9 cellular contexts compared by ENCODE assay signal in the genomic region with DNA sequence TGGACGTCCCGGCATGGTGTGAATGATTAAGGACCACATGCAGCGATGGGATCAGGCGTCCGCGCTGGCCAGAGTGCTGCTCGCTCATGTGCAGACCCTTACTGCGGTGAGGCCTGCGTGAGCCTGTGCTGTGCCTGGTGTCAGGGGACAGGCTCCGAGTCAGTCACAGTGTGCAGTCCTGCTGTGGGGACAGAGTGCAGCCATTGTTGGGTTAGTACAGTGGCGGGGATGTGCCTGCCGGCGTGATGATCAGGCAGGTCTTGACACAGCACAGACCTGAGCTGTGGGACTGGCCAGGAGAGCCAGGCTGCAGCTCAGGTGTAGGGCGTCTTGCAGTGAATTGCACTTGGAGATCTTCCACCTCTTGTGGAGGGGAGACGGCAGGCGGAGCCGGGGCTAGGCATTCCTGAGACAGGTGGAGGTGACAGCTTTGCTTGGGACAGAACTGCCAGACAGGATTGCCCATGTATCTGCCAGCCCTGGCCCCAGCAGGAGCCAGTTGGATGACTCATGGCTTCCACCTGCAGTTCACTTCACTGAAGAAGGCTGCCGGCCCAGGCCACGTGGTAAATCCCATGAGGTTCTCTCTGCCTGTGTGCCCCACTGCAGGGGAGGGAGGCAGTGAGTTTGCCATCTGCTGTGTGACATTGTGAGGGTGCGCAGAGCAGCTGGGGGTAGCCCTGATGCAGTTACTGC. TPM values are rescaled to one million over a fixed set of nuclear protein-coding genes. Genes with fewer than 3 reads are reported as not detected.
DNase-seq lines count a peak whose midpoint lies in the region; ATAC-seq and TF ChIP-seq lines count a peak whose summit lies in the region.
"Had no signal": no experiment of that assay in that cellular context is flagged by ENCODE, and none has a peak within 500 bp of the region (broad histone marks: within the 10 kb centered on the region; RNA-seq: fewer than 3 reads in every experiment).

No MANE protein-coding gene starts in this region.

- no peaks in the 10 kb centered on the region for H3K9me2 ChIP-seq in MM.1S (replicated peaks; ENCODE audit: insufficient read depth, low read length)

- peaks cover 5% of the 10 kb centered on the region; the same call in 1 of the 2 replicates for H3K79me2 ChIP-seq in MM.1S (ENCODE audit: low read length)

- ATAC-seq in psoas muscle, result peak; percentile 85 to 89 (median 88)

- no peak overlapping the region for H3K9ac ChIP-seq in endodermal cell (ENCODE audit: extremely low read depth, low read length, poor library complexity, severe bottlenecking)
- no peak overlapping the region for H3K9ac ChIP-seq in MM.1S (ENCODE audit: low read length)

- H2AFZ ChIP-seq in MM.1S (ENCODE audit: low read length), result no peak overlapping the region

- H3K36me3 Mint-ChIP-seq in endodermal cell (ENCODE audit: low read depth), result peaks cover 66% of the 10 kb centered on the region

- DNase-seq in EL (peak; percentile 18), NCI-H226 (peak; percentile 3), endodermal cell (peak; percentile 61), psoas muscle (peak; percentile 65 to 75), NCI-H187 treated with DMSO at 0.1 percent for 48 hours (lab: John Stamatoyannopoulos, UW) (no peak), NCI-H146 (lab: John Stamatoyannopoulos, UW) (no peak), MM.1S (no peak), RKO (ENCODE audit: low spot score) (no peak)

- no peaks in the 10 kb centered on the region for H3K9me3 ChIP-seq in endodermal cell (ENCODE audit: control insufficient read depth, low read length)
- H3K9me3 ChIP-seq in psoas muscle, result no peaks in the 10 kb centered on the region
- no peaks in the 10 kb centered on the region for H3K9me3 ChIP-seq in MM.1S (replicated peaks; ENCODE audit: insufficient read depth, low read length)
- H3K9me3 ChIP-seq: suprapubic skin had no signal

- no peaks in the 10 kb centered on the region; the same call in 1 of the 2 replicates for H4K20me1 ChIP-seq in MM.1S (ENCODE audit: insufficient read depth, low read length)

- H3K4me2 ChIP-seq in MM.1S (ENCODE audit: low read depth, low read length), result no peak overlapping the region

- intact Hi-C loops in psoas muscle (cut with DNase I), result no loop called here

- H3K27ac Mint-ChIP-seq in endodermal cell, result no peak overlapping the region

- no peaks in the 10 kb centered on the region for H3F3A ChIP-seq in MM.1S (ENCODE audit: insufficient read depth, low read length)

- no peaks in the 10 kb centered on the region for H3K4me1 ChIP-seq in endodermal cell (ENCODE audit: control insufficient read depth, insufficient read depth, low read length)
- peaks cover 9% of the 10 kb centered on the region for H3K4me1 ChIP-seq in psoas muscle
- H3K4me1 ChIP-seq in MM.1S (ENCODE audit: low read length), result no peaks in the 10 kb centered on the region

- no peaks in the 10 kb centered on the region for H3K27me3 ChIP-seq in endodermal cell (ENCODE audit: control insufficient read depth, insufficient read depth, low read length, poor library complexity, severe bottlenecking)
- no peaks in the 10 kb centered on the region for H3K27me3 ChIP-seq in psoas muscle (ENCODE audit: insufficient read depth in 3 of 3, low read length in 2 of 3)
- no peaks in the 10 kb centered on the region for H3K27me3 ChIP-seq in MM.1S (replicated peaks; ENCODE audit: insufficient read depth, low read length)
- H3K27me3 ChIP-seq: suprapubic skin had no signal

- H3K4me1 Mint-ChIP-seq in endodermal cell, result no peaks in the 10 kb centered on the region

- H3K4me3 ChIP-seq in endodermal cell (ENCODE audit: low read length) (no peak overlapping the region), psoas muscle (no peak overlapping the region), MM.1S (ENCODE audit: low read length) (no peak overlapping the region)
- H3K4me3 ChIP-seq: suprapubic skin had no signal

- H3K27ac ChIP-seq in endodermal cell (ENCODE audit: low read depth, low read length), result no peak overlapping the region
- H3K27ac ChIP-seq in psoas muscle, result peak overlapping the region; percentile 69
- H3K27ac ChIP-seq in MM.1S (ENCODE audit: low read length), result no peak overlapping the region
- H3K27ac ChIP-seq: suprapubic skin had no signal

- no peaks in the 10 kb centered on the region for H3K27me3 Mint-ChIP-seq in endodermal cell (ENCODE audit: insufficient read depth)

- WGBS in endodermal cell (ENCODE audit: insufficient coverage in 1 of 2, insufficient read length in 1 of 2), 2 experiments, result 92 to 94% methylated on average over 16 to 20 of the region's 20 CpGs
- WGBS in psoas muscle, 3 donors, result 66 to 76% (median 71%) methylated on average over 20 of the region's 20 CpGs

- TF ChIP-seq CTCF in endodermal cell (conservative IDR thresholded peaks at IDR 0.05) (no peak), psoas muscle (IDR thresholded peaks at IDR 0.05) (no peak), MM.1S (IDR thresholded peaks at IDR 0.05; ENCODE audit: low read length) (no peak)

- no peak overlapping the region for H3K4me3 Mint-ChIP-seq in endodermal cell

- H3K36me3 ChIP-seq in endodermal cell (ENCODE audit: control insufficient read depth, insufficient read depth, low read length) (peaks cover 84% of the 10 kb centered on the region), psoas muscle (ENCODE audit: insufficient read depth in 1 of 2, low read depth in 1 of 2) (peaks cover 4 to 95% of the 10 kb centered on the region in 2 donors), MM.1S (replicated peaks; ENCODE audit: insufficient read depth, low read length) (peaks cover 4% of the 10 kb centered on the region; the same call in 1 of the 2 replicates)

- no peaks in the 10 kb centered on the region for H3K9me3 Mint-ChIP-seq in endodermal cell

RNA-seq across cellular contexts. Expression of gene TRMU, which starts 17.3 kb away (rescaled TPM):
- total RNA-seq in endodermal cell, result 10 to 100 TPM; 79.7 to 84.5 TPM
- polyA plus RNA-seq in endodermal cell (2013, experiment 1 of 2), result 53.2 TPM
- polyA plus RNA-seq in endodermal cell (2013, experiment 2 of 2), result 44.8 TPM
- total RNA-seq in psoas muscle, result 10 to 100 TPM in 3 of 4 donors, 1 to 10 TPM in 1; 9.6 to 20.3 (median 16.5) TPM
- polyA plus RNA-seq in psoas muscle, result 10 to 100 TPM; 12.8 to 37.1 (median 24.9) TPM

RNA-seq across cellular contexts. Expression of gene GTSE1, which starts 56.2 kb away (rescaled TPM):
- total RNA-seq in endodermal cell (10 to 100 TPM; 39.5 to 59.5 TPM), psoas muscle (under 1 TPM in 3 of 4 donors, not detected in 1; 0.15 to 0.47 (median 0.29) TPM)
- 51.6 TPM for polyA plus RNA-seq in endodermal cell (2013, experiment 1 of 2)
- polyA plus RNA-seq in endodermal cell (2013, experiment 2 of 2), result 53.9 TPM
- under 1 TPM; 0.04 to 0.18 (median 0.13) TPM for polyA plus RNA-seq in psoas muscle

Comparison
In these comparisons a context has a peak if more than half of its experiments do, and no peak if none do; other contexts are left out.
1. DNase-seq: peak in EL (single experiment), NCI-H226 (single experiment), endodermal cell (single experiment) and psoas muscle (2 of 2); none in NCI-H187 treated with DMSO at 0.1 percent for 48 hours (single experiment), NCI-H146 (single experiment), MM.1S (single experiment) and RKO (single experiment).
2. RNA of gene GTSE1, which starts 56.2 kb away (total RNA-seq): 39.5 to 59.5 TPM in endodermal cell; 0.15 to 0.47 TPM in psoas muscle; every median in the first group is over 10 times any median in the second.